In the genomic region with DNA sequence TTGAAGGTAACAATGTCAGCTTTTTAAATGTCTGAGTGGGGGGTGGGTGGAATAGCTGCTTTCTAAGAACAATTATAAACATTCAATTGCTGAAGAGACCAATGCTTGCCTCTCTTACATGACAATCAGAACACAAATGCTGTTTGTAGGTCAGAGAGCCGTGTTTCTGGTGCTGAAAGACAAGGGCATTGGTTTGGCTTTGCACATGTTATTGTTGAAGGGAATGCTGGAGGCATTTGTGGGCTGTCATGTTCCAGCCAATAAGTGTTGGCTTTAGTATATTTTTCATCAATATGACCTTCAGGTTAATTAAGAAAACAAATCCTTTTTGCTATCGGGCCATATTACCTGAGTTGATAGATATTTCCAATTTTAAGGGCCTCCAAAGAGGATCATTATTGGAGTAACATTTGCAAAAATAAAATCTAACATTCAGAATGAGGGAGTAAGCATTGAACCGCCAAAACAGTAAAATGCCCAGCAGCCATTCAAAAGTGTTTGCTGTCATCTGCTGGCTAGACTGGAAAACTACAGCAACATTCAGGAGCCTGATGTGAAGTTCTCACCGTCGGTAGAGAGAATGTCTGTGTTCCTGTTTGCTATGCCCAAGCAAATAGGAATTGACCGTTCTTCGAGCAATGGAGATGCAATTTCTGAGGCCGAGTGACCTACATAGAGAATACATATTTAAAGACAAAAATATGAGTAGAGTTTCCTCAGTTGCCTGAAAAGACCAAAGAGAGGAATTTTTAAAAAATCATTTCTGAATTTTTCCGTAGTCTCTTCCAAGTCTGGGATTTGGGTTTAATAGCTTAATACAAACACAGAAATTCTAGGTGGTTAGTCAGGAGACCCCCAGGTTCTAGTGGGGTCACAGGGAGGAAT, we compare ENCODE assay signal across 9 cellular contexts.
DNase-seq lines count a peak whose midpoint lies in the region; ATAC-seq, FAIRE-seq and TF ChIP-seq lines count a peak whose summit lies in the region.
"Had no signal": no experiment of that assay in that cellular context is flagged by ENCODE, and none has a peak within 500 bp of the region (broad histone marks: within the 10 kb centered on the region; RNA-seq: fewer than 3 reads in every experiment).

No MANE protein-coding gene starts in this region.

- no peak overlapping the region for H3K4me3 ChIP-seq in PC-9
- no peak overlapping the region for H3K4me3 ChIP-seq in K562
- peak overlapping the region; percentile 0; the same call in 1 of the 2 replicates for H3K4me3 ChIP-seq in iPS-20b (ENCODE audit: low read length)

- no peaks in the 10 kb centered on the region for H3F3A ChIP-seq in PC-9 (ENCODE audit: insufficient read depth, low read depth)

- peak; percentile 93 for FAIRE-seq in K562 (lab: Jason Lieb, UNC)

- peak; percentile 69 for TF ChIP-seq CTCF in PC-9 (conservative IDR thresholded peaks at IDR 0.05)
- TF ChIP-seq CTCF in K562 (IDR thresholded peaks at IDR 0.05 in 2 of 3, conservative IDR thresholded peaks at IDR 0.05 in 1 of 3; ENCODE audit: insufficient read depth in 2 of 3, low read depth in 1 of 3, low read length in 3 of 3): peak; percentile 73 to 88 (median 76)

- BruUV-seq in PC-9 (replicated peaks; lab: Mats Ljungman, UMichigan): no TSS peak
- BruUV-seq in K562 (replicated peaks; lab: Mats Ljungman, UMichigan): no TSS peak

- CTCF ChIA-PET in PC-9 (lab: Charles Lee) (interaction anchor here (0.6 kb wide), 2 partner anchors 365 to 802 kb away, joined by 4 to 6 read pairs; no protein-coding TSS in a partner anchor), K562 (lab: Yijun Ruan, JAX; ENCODE audit: low intra/inter-chr PET ratio) (interaction anchor here (1.2 to 2.5 kb wide), 2 partner anchors 222 to 831 kb away, joined by 5 to 8 read pairs; no protein-coding TSS in a partner anchor)

- intact Hi-C loops in PC-9 (cut with micrococcal nuclease; ENCODE audit: unreplicated experiment): loop anchor here (1.0 to 5.0 kb wide), 3 partner anchors 222 to 830 kb away; no protein-coding TSS in a partner anchor
- intact Hi-C loops in K562 (cut with micrococcal nuclease): loop anchor here (1.0 to 10.0 kb wide), 5 partner anchors 222 to 830 kb away; no protein-coding TSS in a partner anchor

- TF ChIP-seq POLR2A in K562 (conservative IDR thresholded peaks at IDR 0.05): no peak

- POLR2A ChIA-PET in PC-9 (lab: Charles Lee; ENCODE audit: unreplicated experiment): no interaction called here
- POLR2A ChIA-PET in K562 (lab: Yijun Ruan, JAX): interaction anchor here (0.6 kb wide), 1 partner anchor 1493 kb away, joined by 4 read pairs; no protein-coding TSS in a partner anchor

- no peak overlapping the region for H3K4me2 ChIP-seq in PC-9
- H3K4me2 ChIP-seq in K562 (ENCODE audit: insufficient read depth, low read length): no peak overlapping the region

- no peaks in the 10 kb centered on the region for H3K4me1 ChIP-seq in PC-9 (replicated peaks; ENCODE audit: insufficient read depth)
- H3K4me1 ChIP-seq in K562 (replicated peaks in 1 of 2; ENCODE audit: control insufficient read depth in 2 of 2, insufficient read depth in 2 of 2, low read length in 2 of 2): no peaks in the 10 kb centered on the region
- peaks cover 12% of the 10 kb centered on the region for H3K4me1 ChIP-seq in iPS-20b (ENCODE audit: insufficient read depth, low read length)

- H3K27ac Mint-ChIP-seq in stimulated activated naive CD8-positive, alpha-beta T cell treated with anti-CD3 and anti-CD28 coated beads, Interleukin-15, amount 100 ng/mL, for 72 hours: peak overlapping the region in 1 of 2 donors; percentile 74

- in situ Hi-C loops in K562 (cut with MboI): loop anchor here (10.0 to 25.0 kb wide), 2 partner anchors 222 to 845 kb away; no protein-coding TSS in a partner anchor

- H3K9me3 ChIP-seq in PC-9 (ENCODE audit: insufficient read depth, low read depth) (no peaks in the 10 kb centered on the region), K562 (replicated peaks; ENCODE audit: control insufficient read depth, insufficient read depth, low read depth, low read length) (no peaks in the 10 kb centered on the region), iPS-20b (ENCODE audit: insufficient read depth, low read depth, low read length) (no peaks in the 10 kb centered on the region)

- TF ChIP-seq RAD21 in K562 (CRISPR knock-in tag; conservative IDR thresholded peaks at IDR 0.05 in 1 of 2, IDR thresholded peaks at IDR 0.05 in 1 of 2): peak; percentile 89 to 95

- TF ChIP-seq EP300 in K562 (IDR thresholded peaks at IDR 0.05; ENCODE audit: low read length): no peak

- no peaks in the 10 kb centered on the region for H3K9me3 Mint-ChIP-seq in stimulated activated naive CD8-positive, alpha-beta T cell treated with anti-CD3 and anti-CD28 coated beads, Interleukin-15, amount 100 ng/mL, for 72 hours
- H3K9me3 Mint-ChIP-seq: central memory CD8-positive, alpha-beta T cell had no signal

- no peaks in the 10 kb centered on the region for H3K27me3 Mint-ChIP-seq in stimulated activated naive CD8-positive, alpha-beta T cell treated with anti-CD3 and anti-CD28 coated beads, Interleukin-15, amount 100 ng/mL, for 72 hours
- H3K27me3 Mint-ChIP-seq: central memory CD8-positive, alpha-beta T cell had no signal

- 0 out of 2 replicates have a peak, but pooled peaks cover 2% of the 10 kb centered on the region for H3K27me3 ChIP-seq in PC-9 (ENCODE audit: insufficient read depth, low read depth)
- H3K27me3 ChIP-seq in K562 (ENCODE audit: control insufficient read depth in 2 of 2, insufficient read depth in 2 of 2, low read length in 2 of 2): peaks cover 3 to 11% of the 10 kb centered on the region in 2 experiments; a peak in 2 of 5 replicates
- H3K27me3 ChIP-seq in iPS-20b (ENCODE audit: insufficient read depth, low read length): no peaks in the 10 kb centered on the region

- no peaks in the 10 kb centered on the region for H3K36me3 ChIP-seq in PC-9 (ENCODE audit: low read depth)
- no peaks in the 10 kb centered on the region for H3K36me3 ChIP-seq in K562 (ENCODE audit: control insufficient read depth, insufficient read depth, low read length)
- no peaks in the 10 kb centered on the region for H3K36me3 ChIP-seq in iPS-20b (ENCODE audit: insufficient read depth, low read depth, low read length)

- H2AFZ ChIP-seq in PC-9 (no peak overlapping the region), K562 (ENCODE audit: low read depth, low read length) (no peak overlapping the region)

- peaks cover 11% of the 10 kb centered on the region for H3K4me1 Mint-ChIP-seq in stimulated activated naive CD8-positive, alpha-beta T cell treated with anti-CD3 and anti-CD28 coated beads, Interleukin-15, amount 100 ng/mL, for 72 hours

- H3K79me2 ChIP-seq in PC-9 (ENCODE audit: low read depth) (no peaks in the 10 kb centered on the region), K562 (ENCODE audit: control insufficient read depth, insufficient read depth, low read length) (no peaks in the 10 kb centered on the region)

- no peak overlapping the region for H3K27ac ChIP-seq in PC-9
- H3K27ac ChIP-seq in K562 (ENCODE audit: extremely low read depth, low read depth, low read length): no peak overlapping the region
- H3K27ac ChIP-seq in iPS-20b (ENCODE audit: low read length): no peak overlapping the region

- H4K20me1 ChIP-seq in PC-9 (ENCODE audit: insufficient read depth): no peaks in the 10 kb centered on the region
- no peaks in the 10 kb centered on the region for H4K20me1 ChIP-seq in K562 (replicated peaks; ENCODE audit: control insufficient read depth, insufficient read depth, low read length)

- DNase-seq in NCI-H446 (lab: John Stamatoyannopoulos, UW): peak; percentile 2 to 34
- no peak for DNase-seq in NCI-H446 treated with DMSO at 0.1 percent for 48 hours (lab: John Stamatoyannopoulos, UW)
- DNase-seq in HPDE6-E6E7 (ENCODE audit: extremely low spot score): peak; percentile 15
- DNase-seq in PC-9: peak in 1 of 2 experiments; percentile 4
- DNase-seq in K562 (ENCODE audit: extremely low read depth in 1 of 4, low spot score in 3 of 4): peak; percentile 24 to 56 (median 40)
- DNase-seq in stimulated activated naive CD8-positive, alpha-beta T cell treated with anti-CD3 and anti-CD28 coated beads, Interleukin-15, amount 100 ng/mL, for 72 hours: peak; percentile 31 to 38

- H3K9me2 ChIP-seq in PC-9 (ENCODE audit: insufficient read depth): no peaks in the 10 kb centered on the region

- no peaks in the 10 kb centered on the region for H3K9me1 ChIP-seq in K562 (ENCODE audit: control insufficient read depth, insufficient read depth, low read length)

- ATAC-seq in K562 (peak; percentile 74), GM19395 (IDR thresholded peaks at IDR 0.05; ENCODE audit: unreplicated experiment) (no peak)
- peak; percentile 58 for ATAC-seq in stimulated activated naive CD8-positive, alpha-beta T cell treated with anti-CD3 and anti-CD28 coated beads, Interleukin-15, amount 100 ng/mL, for 72 hours

- under 1% methylated on average over 9 of the region's 9 CpGs for WGBS in K562 (ENCODE audit: insufficient coverage, low coverage, missing lambda C conversion rate)

- no peak overlapping the region for H3K9ac ChIP-seq in K562 (ENCODE audit: insufficient read depth in 1 of 2, low read depth in 2 of 2, low read length in 2 of 2)
- H3K9ac ChIP-seq in iPS-20b (ENCODE audit: low read depth, low read length): no peak overlapping the region

- H3K4me3 Mint-ChIP-seq in stimulated activated naive CD8-positive, alpha-beta T cell treated with anti-CD3 and anti-CD28 coated beads, Interleukin-15, amount 100 ng/mL, for 72 hours: no peak overlapping the region
- H3K4me3 Mint-ChIP-seq: central memory CD8-positive, alpha-beta T cell had no signal

TF ChIP-seq in K562, 482 proteins besides CTCF, POLR2A, EP300 and RAD21 (continues in another document):
- TF ChIP-seq MEF2A (IDR thresholded peaks at IDR 0.05; ENCODE audit: control insufficient read depth, low read depth, low read length): no peak
